17 cellular contexts compared by ENCODE assay signal in the genomic region with DNA sequence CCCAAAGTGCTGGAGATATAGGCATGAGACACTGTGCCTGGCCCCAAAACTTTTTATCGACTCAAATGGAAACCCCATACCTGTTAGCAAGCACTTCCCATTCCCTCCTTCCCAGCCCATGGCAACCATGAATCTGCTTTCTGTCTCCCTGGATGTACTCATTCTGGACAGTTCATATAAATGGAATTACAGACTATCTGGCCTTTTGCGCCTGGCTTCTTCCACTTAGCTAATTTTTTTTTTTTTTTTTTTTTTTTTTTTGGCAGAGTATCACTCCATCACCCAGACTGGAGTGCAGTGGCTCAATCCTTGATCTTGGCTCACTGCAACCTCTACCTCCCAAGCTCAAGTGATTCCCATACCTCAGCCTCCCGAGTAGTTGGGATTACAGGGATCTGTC.
"Had no signal": no experiment of that assay in that cellular context is flagged by ENCODE, and none has a peak within 500 bp of the region (broad histone marks: within the 10 kb centered on the region; RNA-seq: fewer than 3 reads in every experiment).

No MANE protein-coding gene starts in this region.

- H3K4me3 ChIP-seq: coronary artery, gastroesophageal sphincter, left ventricle myocardium inferior, lower lobe of right lung, psoas muscle, skin epidermis, stomach, thoracic aorta had no signal

- DNase-seq: effector CD4-positive, alpha-beta T cell; endodermal cell; immature natural killer cell; left cardiac atrium; left ventricle myocardium inferior; lower lobe of right lung; naive thymus-derived CD4-positive, alpha-beta T cell; nephron progenitor cell; psoas muscle; stimulated activated CD4-positive, alpha-beta T cell treated with anti-CD3 and anti-CD28 coated beads, Interleukin-12 subunit alpha, Interleukin-12 subunit beta, amount 100 ng/mL, for 4 hours; stimulated activated naive CD4-positive, alpha-beta T cell; stomach; substantia nigra had no signal

- H3K27me3 ChIP-seq: gastroesophageal sphincter, stomach had no signal

- H3K9me3 ChIP-seq: gastroesophageal sphincter, left ventricle myocardium inferior, lower lobe of right lung, psoas muscle, stomach, thoracic aorta had no signal

- H3K36me3 ChIP-seq: gastroesophageal sphincter, left ventricle myocardium inferior, lower lobe of right lung, stomach, thoracic aorta had no signal

- H3K27ac ChIP-seq: lower lobe of right lung, psoas muscle had no signal
